Comparison of ENCODE assay signal across 11 cellular contexts in genomic region chrX:135522878-135523693, GRCh38. TPM values are rescaled to one million over a fixed set of nuclear protein-coding genes. Genes with fewer than 3 reads are reported as not detected.
DNase-seq lines count a peak whose midpoint lies in the region; ATAC-seq and TF ChIP-seq lines count a peak whose summit lies in the region.
"Had no signal": no experiment of that assay in that cellular context is flagged by ENCODE, and none has a peak within 500 bp of the region (broad histone marks: within the 10 kb centered on the region; RNA-seq: fewer than 3 reads in every experiment).

No MANE protein-coding gene starts in this region.

- H3K4me3 Mint-ChIP-seq in HFFc6: peak overlapping the region; percentile 92
- H3K4me3 Mint-ChIP-seq in activated naive CD8-positive, alpha-beta T cell treated with anti-CD3 and anti-CD28 coated beads, Interleukin-2, amount 10 ng/mL, durations not matched to agents 7 days and 5 days: peak overlapping the region; percentile 90

- H3K36me3 ChIP-seq in ACC112 (ENCODE audit: insufficient read depth, low read length) (no peaks in the 10 kb centered on the region), mesodermal cell (ENCODE audit: control insufficient read depth, insufficient read depth, low read length) (no peaks in the 10 kb centered on the region), body of pancreas (replicated peaks in 1 of 2; ENCODE audit: insufficient read depth in 1 of 2, low read depth in 2 of 2) (no peaks in the 10 kb centered on the region)

- no peak overlapping the region for H2AFZ ChIP-seq in ACC112 (ENCODE audit: low read length, unreplicated experiment)

- peaks cover 4% of the 10 kb centered on the region for H3K79me2 ChIP-seq in ACC112 (ENCODE audit: control insufficient read depth, insufficient read depth, low read length, unreplicated experiment)

- H3K9me3 Mint-ChIP-seq in HFFc6: no peaks in the 10 kb centered on the region
- no peaks in the 10 kb centered on the region for H3K9me3 Mint-ChIP-seq in activated naive CD8-positive, alpha-beta T cell treated with anti-CD3 and anti-CD28 coated beads, Interleukin-2, amount 10 ng/mL, durations not matched to agents 7 days and 5 days

- peaks cover 5% of the 10 kb centered on the region; the same call in 1 of the 2 replicates for H3K27me3 Mint-ChIP-seq in HFFc6 (ENCODE audit: insufficient read depth)
- H3K27me3 Mint-ChIP-seq in activated naive CD8-positive, alpha-beta T cell treated with anti-CD3 and anti-CD28 coated beads, Interleukin-2, amount 10 ng/mL, durations not matched to agents 7 days and 5 days: no peaks in the 10 kb centered on the region

- no peak for DNase-seq in HFFc6
- no peak for DNase-seq in activated naive CD8-positive, alpha-beta T cell treated with anti-CD3 and anti-CD28 coated beads, Interleukin-2, amount 10 ng/mL, durations not matched to agents 7 days and 5 days
- no peak for DNase-seq in NCI-H82 treated with DMSO at 0.1 percent for 48 hours (lab: John Stamatoyannopoulos, UW; ENCODE audit: unreplicated experiment)
- no peak for DNase-seq in body of pancreas
- DNase-seq: DMS 273 treated with DMSO at 0.1 percent for 48 hours; kidney; stimulated activated CD4-positive, alpha-beta T cell treated with anti-CD3 and anti-CD28 coated beads, Interleukin-4, amount 100 ng/mL, for 1 hour had no signal

- H3K27me3 ChIP-seq in ACC112 (ENCODE audit: insufficient read depth, low read length) (no peaks in the 10 kb centered on the region), body of pancreas (no peaks in the 10 kb centered on the region)

- 90 to 94% methylated on average over 8 to 9 of the region's 20 CpGs for WGBS in mesodermal cell (ENCODE audit: insufficient coverage in 2 of 2), 2 experiments
- 81% methylated on average over 20 of the region's 20 CpGs for WGBS in body of pancreas, 2 donors

- no peak for ATAC-seq in activated naive CD8-positive, alpha-beta T cell treated with anti-CD3 and anti-CD28 coated beads, Interleukin-2, amount 10 ng/mL, durations not matched to agents 7 days and 5 days (ENCODE audit: low read depth)
- ATAC-seq in HG02852 (IDR thresholded peaks at IDR 0.05; ENCODE audit: unreplicated experiment): no peak
- no peak for ATAC-seq in GM19351 (IDR thresholded peaks at IDR 0.05; ENCODE audit: unreplicated experiment)
- no peak for ATAC-seq in body of pancreas

- TF ChIP-seq CTCF in HFFc6 (IDR thresholded peaks at IDR 0.05) (no peak), body of pancreas (IDR thresholded peaks at IDR 0.05) (no peak)

- intact Hi-C loops in body of pancreas (cut with DNase I): no loop called here

- no peak for TF ChIP-seq POLR2A in body of pancreas (IDR thresholded peaks at IDR 0.05)

- H3K4me1 ChIP-seq in ACC112 (ENCODE audit: control insufficient read depth, insufficient read depth, low read length, unreplicated experiment): peaks cover 10% of the 10 kb centered on the region
- H3K4me1 ChIP-seq in mesodermal cell (ENCODE audit: control insufficient read depth, insufficient read depth, low read length, poor library complexity, severe bottlenecking): peaks cover 10% of the 10 kb centered on the region
- no peaks in the 10 kb centered on the region for H3K4me1 ChIP-seq in body of pancreas

- H3K36me3 Mint-ChIP-seq in HFFc6 (ENCODE audit: low read depth): no peaks in the 10 kb centered on the region
- peaks cover 28% of the 10 kb centered on the region for H3K36me3 Mint-ChIP-seq in activated naive CD8-positive, alpha-beta T cell treated with anti-CD3 and anti-CD28 coated beads, Interleukin-2, amount 10 ng/mL, durations not matched to agents 7 days and 5 days

- H3K27ac ChIP-seq in ACC112 (ENCODE audit: low read depth, low read length): peak overlapping the region; percentile 79
- peak overlapping the region; percentile 92 for H3K27ac ChIP-seq in mesodermal cell (ENCODE audit: low read depth, low read length, severe bottlenecking)
- peak overlapping the region in 1 of 4 donors; percentile 93 for H3K27ac ChIP-seq in body of pancreas

- H3K4me3 ChIP-seq in ACC112 (ENCODE audit: low read depth, low read length) (peak overlapping the region; percentile 80), mesodermal cell (ENCODE audit: extremely low read depth, insufficient read depth, low read length, poor library complexity, severe bottlenecking) (peak overlapping the region; percentile 46), body of pancreas (no peak overlapping the region)

- POLR2A ChIA-PET in activated naive CD8-positive, alpha-beta T cell treated with anti-CD3 and anti-CD28 coated beads, Interleukin-2, amount 10 ng/mL, durations not matched to agents 7 days and 5 days (lab: Charles Lee): interaction anchor here (1.1 to 1.5 kb wide), 2 partner anchors 9 to 17 kb away, joined by 3 to 4 read pairs; no protein-coding TSS in a partner anchor

- H3K27ac Mint-ChIP-seq in HFFc6: peak overlapping the region; percentile 95
- H3K27ac Mint-ChIP-seq in activated naive CD8-positive, alpha-beta T cell treated with anti-CD3 and anti-CD28 coated beads, Interleukin-2, amount 10 ng/mL, durations not matched to agents 7 days and 5 days: peak overlapping the region; percentile 100

- H3K9me3 ChIP-seq in mesodermal cell (ENCODE audit: control insufficient read depth, low read length) (no peaks in the 10 kb centered on the region), body of pancreas (no peaks in the 10 kb centered on the region)

- peaks cover 15% of the 10 kb centered on the region for H3K4me1 Mint-ChIP-seq in HFFc6 (ENCODE audit: low read depth)
- peaks cover 31% of the 10 kb centered on the region for H3K4me1 Mint-ChIP-seq in activated naive CD8-positive, alpha-beta T cell treated with anti-CD3 and anti-CD28 coated beads, Interleukin-2, amount 10 ng/mL, durations not matched to agents 7 days and 5 days

RNA-seq across cellular contexts. Expression of gene INTS6L, which starts 2.6 kb away (rescaled TPM):
- total RNA-seq in HFFc6 (2021; fragmentation: NEBNext Ultra II Directional; extraction: Animal tissue kit (Norgen Biotek cat#: 25700)): 1 to 10 TPM; 1.3 to 2.0 (median 1.8) TPM
- 10 to 100 TPM; 31.7 to 33.2 TPM for total RNA-seq in activated naive CD8-positive, alpha-beta T cell treated with anti-CD3 and anti-CD28 coated beads, Interleukin-2, amount 10 ng/mL, durations not matched to agents 7 days and 5 days
- 7.9 TPM for polyA plus RNA-seq in mesodermal cell (2013, experiment 1 of 2)
- 6.4 TPM for polyA plus RNA-seq in mesodermal cell (2013, experiment 2 of 2)
- 1 to 10 TPM; 4.7 to 6.9 TPM for total RNA-seq in body of pancreas

Comparison
In these comparisons a context has a peak if more than half of its experiments do, and no peak if none do; other contexts are left out.
1. H3K4me3 ChIP-seq: peak in ACC112 (single experiment) and mesodermal cell (single experiment); none in body of pancreas (0 of 2).
2. RNA of gene INTS6L, which starts 2.6 kb away (total RNA-seq): 31.7 to 33.2 TPM in activated naive CD8-positive, alpha-beta T cell treated with anti-CD3 and anti-CD28 coated beads, Interleukin-2, amount 10 ng/mL, durations not matched to agents 7 days and 5 days; 4.7 to 6.9 TPM in body of pancreas and 1.3 to 2.0 TPM in HFFc6; every median in the first group is over 4 times any median in the second.